Comparison of ENCODE assay signal across 11 cellular contexts in the genomic region with DNA sequence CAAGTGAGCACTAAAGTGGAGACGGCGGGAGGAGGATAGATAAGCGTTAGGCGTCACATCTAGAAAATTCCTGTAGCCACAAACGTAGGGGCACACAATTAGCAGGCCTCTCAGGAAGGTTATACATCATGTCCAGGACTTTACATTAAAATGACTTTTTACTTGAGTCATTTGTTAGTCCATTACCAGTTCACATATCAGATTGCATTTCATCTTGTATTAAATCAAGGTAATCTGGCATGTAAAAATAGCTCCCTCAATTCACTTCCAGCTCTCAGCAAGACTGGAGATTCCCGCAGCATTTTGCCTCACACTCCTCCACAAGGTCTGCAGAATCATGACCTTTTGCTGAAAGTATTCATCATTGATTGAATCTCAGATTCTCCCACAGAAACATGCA.
"Had no signal": no experiment of that assay in that cellular context is flagged by ENCODE, and none has a peak within 500 bp of the region (broad histone marks: within the 10 kb centered on the region; RNA-seq: fewer than 3 reads in every experiment).

No MANE protein-coding gene starts in this region.

- H3K27ac ChIP-seq: foreskin keratinocyte had no signal

- H3K9me3 ChIP-seq: esophagus squamous epithelium, transverse colon had no signal

- H3K4me3 ChIP-seq: esophagus squamous epithelium, skin epidermis, transverse colon had no signal

- H3K36me3 ChIP-seq: esophagus squamous epithelium, transverse colon had no signal

- H3K27me3 ChIP-seq: esophagus squamous epithelium, foreskin keratinocyte, transverse colon had no signal

- DNase-seq: activated CD4-positive, alpha-beta T cell treated with anti-CD3 and anti-CD28 coated beads, Interleukin-2, amount 50 U/mL, for 48 hours; activated CD4-positive, CD25-positive, alpha-beta regulatory T cell treated with anti-CD3 and anti-CD28 coated beads, Interleukin-2, amount 50 U/mL, for 72 hours; activated CD8-positive, alpha-beta memory T cell treated with anti-CD3 and anti-CD28 coated beads, Interleukin-2, amount 10 ng/mL, durations not matched to agents 7 days and 5 days; activated gamma-delta T cell; activated T-cell treated with anti-CD3 and anti-CD28 coated beads, Interleukin-2, amount 50 U/mL, for 4 hours; esophagus squamous epithelium; foreskin keratinocyte; left colon; mammary epithelial cell; transverse colon had no signal
